Comparison of ENCODE assay signal across 18 cellular contexts in genomic region chr7:91566333-91566732, GRCh38.
DNase-seq lines count a peak whose midpoint lies in the region; ATAC-seq and TF ChIP-seq lines count a peak whose summit lies in the region.
"Had no signal": no experiment of that assay in that cellular context is flagged by ENCODE, and none has a peak within 500 bp of the region (broad histone marks: within the 10 kb centered on the region; RNA-seq: fewer than 3 reads in every experiment).

No MANE protein-coding gene starts in this region.

- no peak overlapping the region for H2AFZ ChIP-seq in SK-N-SH (ENCODE audit: low read depth)

- no peak for TF ChIP-seq RAD21 in SK-N-SH (IDR thresholded peaks at IDR 0.05; ENCODE audit: low read length)

- no peak for DNase-seq in HFFc6
- DNase-seq in SK-N-SH = peak; percentile 25
- DNase-seq in fibroblast of peridontal ligament (ENCODE audit: extremely low read depth) = peak; percentile 44
- DNase-seq in sciatic nerve (ENCODE audit: low spot score) = no peak
- no peak for DNase-seq in stimulated activated CD8-positive, alpha-beta memory T cell treated with anti-CD3 and anti-CD28 coated beads, Interleukin-4, amount 100 ng/mL, for 48 hours
- DNase-seq in NCI-H524 (lab: John Stamatoyannopoulos, UW) = no peak
- no peak for DNase-seq in SKM-1 treated with dmso at 0.1 percent for 144 hours (lab: John Stamatoyannopoulos, UW; ENCODE audit: unreplicated experiment)
- DNase-seq: activated CD4-positive, alpha-beta T cell treated with anti-CD3 and anti-CD28 coated beads, Interleukin-2, amount 50 U/mL, for 48 hours; activated naive CD4-positive, alpha-beta T cell treated with anti-CD3 and anti-CD28 coated beads, Interleukin-2, amount 10 ng/mL, durations not matched to agents 7 days and 5 days; cortex of kidney; left lung; NCI-H187; small intestine; stimulated activated CD4-positive, alpha-beta T cell treated with anti-CD3 and anti-CD28 coated beads, Interleukin-4, amount 100 ng/mL, for 1 hour; WERI-Rb-1 had no signal

- no peak overlapping the region for H3K4me3 ChIP-seq in SK-N-SH (ENCODE audit: low read depth in 2 of 2, low read length in 1 of 2)
- H3K4me3 ChIP-seq: body of pancreas, left lung had no signal

- H3K9me3 Mint-ChIP-seq in HFFc6 = no peaks in the 10 kb centered on the region
- H3K9me3 Mint-ChIP-seq: activated naive CD4-positive, alpha-beta T cell treated with anti-CD3 and anti-CD28 coated beads, Interleukin-2, amount 10 ng/mL, durations not matched to agents 7 days and 5 days; T-helper 1 cell treated with Interleukin-12 subunit alpha and Interleukin-12 subunit beta and Interleukin-4 antibody, amounts not matched to agents 30 μg/mL and 1 μg/mL, for 36 hours had no signal

- TF ChIP-seq EP300 in SK-N-SH (IDR thresholded peaks at IDR 0.05; ENCODE audit: borderline replicate concordance in 1 of 2, low read depth in 1 of 2, low read length in 1 of 2) = no peak

- H3K27ac ChIP-seq in SK-N-SH (ENCODE audit: low read depth in 2 of 2, low read length in 1 of 2) = peak overlapping the region in 1 of 2 experiments; percentile 83; a peak in 2 of 4 replicates
- H3K27ac ChIP-seq: left lung, WERI-Rb-1 had no signal

- CTCF ChIA-PET in SK-N-SH (lab: Yijun Ruan, JAX) = interaction anchor here (0.8 to 3.0 kb wide), 4 partner anchors 10 to 243 kb away, joined by 3 to 8 read pairs (median 4); no protein-coding TSS in a partner anchor

- 73% methylated on average over 4 of the region's 4 CpGs for WGBS in SK-N-SH (ENCODE audit: low lambda C conversion rate)

- TF ChIP-seq CTCF in HFFc6 (IDR thresholded peaks at IDR 0.05) = no peak
- TF ChIP-seq CTCF in SK-N-SH (IDR thresholded peaks at IDR 0.05) = no peak

- H3K27me3 ChIP-seq in SK-N-SH (ENCODE audit: insufficient read depth) = no peaks in the 10 kb centered on the region
- H3K27me3 ChIP-seq: body of pancreas, left lung had no signal

- H3K36me3 ChIP-seq in SK-N-SH (replicated peaks in 1 of 2; ENCODE audit: control insufficient read depth in 1 of 2, insufficient read depth in 2 of 2, low read length in 1 of 2) = no peaks in the 10 kb centered on the region
- H3K36me3 ChIP-seq: left lung, WERI-Rb-1 had no signal

- peak overlapping the region; percentile 51; the same call in 1 of the 2 replicates for H3K4me3 Mint-ChIP-seq in HFFc6
- H3K4me3 Mint-ChIP-seq: activated naive CD4-positive, alpha-beta T cell treated with anti-CD3 and anti-CD28 coated beads, Interleukin-2, amount 10 ng/mL, durations not matched to agents 7 days and 5 days; T-helper 1 cell treated with Interleukin-12 subunit alpha and Interleukin-12 subunit beta and Interleukin-4 antibody, amounts not matched to agents 30 μg/mL and 1 μg/mL, for 36 hours had no signal

- H3K27ac Mint-ChIP-seq in HFFc6 = peak overlapping the region; percentile 12; the same call in 1 of the 2 replicates
- H3K27ac Mint-ChIP-seq: activated naive CD4-positive, alpha-beta T cell treated with anti-CD3 and anti-CD28 coated beads, Interleukin-2, amount 10 ng/mL, durations not matched to agents 7 days and 5 days; T-helper 1 cell treated with Interleukin-12 subunit alpha and Interleukin-12 subunit beta and Interleukin-4 antibody, amounts not matched to agents 30 μg/mL and 1 μg/mL, for 36 hours had no signal

- no peaks in the 10 kb centered on the region for H4K20me1 ChIP-seq in SK-N-SH (ENCODE audit: insufficient read depth)

- ATAC-seq in sciatic nerve (peak; percentile 29), HG03442 (IDR thresholded peaks at IDR 0.05; ENCODE audit: unreplicated experiment) (no peak)

- no peaks in the 10 kb centered on the region for H3F3A ChIP-seq in SK-N-SH (replicated peaks; ENCODE audit: insufficient read depth)

- no peaks in the 10 kb centered on the region for H3K9me2 ChIP-seq in SK-N-SH

- peaks cover 16% of the 10 kb centered on the region for H3K27me3 Mint-ChIP-seq in HFFc6 (ENCODE audit: insufficient read depth)
- H3K27me3 Mint-ChIP-seq: activated naive CD4-positive, alpha-beta T cell treated with anti-CD3 and anti-CD28 coated beads, Interleukin-2, amount 10 ng/mL, durations not matched to agents 7 days and 5 days had no signal

- peaks cover 0 to 22% of the 10 kb centered on the region in 2 experiments; a peak in 2 of 4 replicates for H3K4me1 ChIP-seq in SK-N-SH (ENCODE audit: control insufficient read depth in 1 of 2, insufficient read depth in 2 of 2, low read depth in 1 of 2, low read length in 1 of 2)
- H3K4me1 ChIP-seq: left lung had no signal

- no peaks in the 10 kb centered on the region for H3K36me3 Mint-ChIP-seq in HFFc6 (ENCODE audit: low read depth)
- H3K36me3 Mint-ChIP-seq: activated naive CD4-positive, alpha-beta T cell treated with anti-CD3 and anti-CD28 coated beads, Interleukin-2, amount 10 ng/mL, durations not matched to agents 7 days and 5 days had no signal

- intact Hi-C loops in sciatic nerve (cut with DNase I) = no loop called here

- H3K9ac ChIP-seq in SK-N-SH = no peak overlapping the region

- peaks cover 32% of the 10 kb centered on the region for H3K4me1 Mint-ChIP-seq in HFFc6 (ENCODE audit: low read depth)
- H3K4me1 Mint-ChIP-seq: activated naive CD4-positive, alpha-beta T cell treated with anti-CD3 and anti-CD28 coated beads, Interleukin-2, amount 10 ng/mL, durations not matched to agents 7 days and 5 days had no signal

- POLR2A ChIA-PET in SK-N-SH (lab: Yijun Ruan, JAX) = no interaction called here

- H3K9me3 ChIP-seq in SK-N-SH = no peaks in the 10 kb centered on the region
- H3K9me3 ChIP-seq: body of pancreas, left lung had no signal

- no peak overlapping the region for H3K4me2 ChIP-seq in SK-N-SH

- no peaks in the 10 kb centered on the region for H3K79me2 ChIP-seq in SK-N-SH (ENCODE audit: insufficient read depth)

TF ChIP-seq in SK-N-SH, 30 proteins besides CTCF, POLR2A, EP300 and RAD21:
- TF ChIP-seq MXI1 (IDR thresholded peaks at IDR 0.05; ENCODE audit: low read depth, low read length) (peak; percentile 82), CHD2 (IDR thresholded peaks at IDR 0.05; ENCODE audit: low read length, partially characterized antibody) (peak; percentile 2), GABPA (IDR thresholded peaks at IDR 0.05; ENCODE audit: low read depth) (no peak), POLR2AphosphoS5 (IDR thresholded peaks at IDR 0.05; ENCODE audit: low read depth, low read length) (no peak)

Comparison
In these comparisons a context has a peak if more than half of its experiments do, and no peak if none do; other contexts are left out.
1. DNase-seq: peak in SK-N-SH (single experiment) and fibroblast of peridontal ligament (single experiment); none in HFFc6 (single experiment), sciatic nerve (single experiment), stimulated activated CD8-positive, alpha-beta memory T cell treated with anti-CD3 and anti-CD28 coated beads, Interleukin-4, amount 100 ng/mL, for 48 hours (single experiment), NCI-H524 (0 of 2) and SKM-1 treated with dmso at 0.1 percent for 144 hours (single experiment).